Comparison of ENCODE assay signal across 8 cellular contexts in the genomic region with DNA sequence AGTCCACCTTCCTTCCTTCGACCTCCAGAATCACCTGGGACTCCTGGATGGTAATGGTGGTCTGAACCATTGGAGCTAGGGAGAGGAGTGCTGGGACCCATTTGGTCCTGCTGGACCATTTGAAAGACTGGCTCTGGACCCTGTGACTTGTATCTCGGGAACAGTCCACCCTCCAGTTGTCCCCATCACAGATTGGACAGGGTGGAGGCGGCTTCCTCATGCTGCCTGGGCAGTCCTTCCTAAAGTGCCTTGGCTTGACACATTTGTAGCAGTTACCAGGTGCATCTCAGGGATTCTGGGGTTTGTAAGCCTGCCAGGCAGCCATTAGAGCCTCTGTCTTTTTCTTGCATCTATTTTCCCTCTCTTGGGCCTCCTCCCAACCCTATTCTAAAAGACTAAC.
"Had no signal": no experiment of that assay in that cellular context is flagged by ENCODE, and none has a peak within 500 bp of the region (broad histone marks: within the 10 kb centered on the region; RNA-seq: fewer than 3 reads in every experiment).

No MANE protein-coding gene starts in this region.

- H3K9me3 Mint-ChIP-seq: GM23338, H9, HFFc6 had no signal

- H3K4me3 Mint-ChIP-seq: GM23338, H9, HFFc6 had no signal

- DNase-seq: GM23248, GOT3, H7, H9, HCEC 1CT, HFFc6 had no signal

- ATAC-seq: GM23338, HCT116 had no signal

- H3K4me1 Mint-ChIP-seq: GM23338, H9 had no signal

- H3K27ac Mint-ChIP-seq: GM23338, H9, HFFc6 had no signal
